Comparison of ENCODE assay signal across 10 cellular contexts in the genomic region with DNA sequence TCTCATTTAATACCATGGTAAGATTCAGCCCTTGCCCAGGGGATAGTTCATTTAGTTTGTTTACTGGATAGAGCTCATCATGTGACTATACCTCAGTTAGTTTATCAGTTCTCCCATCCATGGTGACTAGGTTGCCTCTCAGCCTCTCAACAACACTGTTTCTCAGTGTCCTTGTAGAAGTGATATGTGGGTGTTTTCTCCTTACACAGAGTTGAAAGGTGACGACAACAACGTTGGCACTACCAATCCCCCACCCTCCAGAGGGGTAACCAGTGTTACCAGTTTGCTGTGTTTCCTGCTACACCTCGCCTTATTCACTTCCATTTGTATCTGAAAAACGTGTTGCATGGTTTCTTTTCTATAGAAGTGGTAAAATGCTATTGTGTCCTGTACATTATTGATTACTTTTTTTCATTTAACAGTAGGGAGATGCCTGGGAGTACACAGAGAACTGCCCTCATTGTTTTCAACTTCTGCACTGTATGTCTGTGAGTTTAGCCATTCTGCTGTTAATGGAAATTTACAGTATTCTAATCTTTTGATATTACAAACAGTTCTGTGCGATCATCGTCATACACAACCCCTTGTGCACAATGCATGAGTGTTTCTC. TPM values are rescaled to one million over a fixed set of nuclear protein-coding genes. Genes with fewer than 3 reads are reported as not detected.
DNase-seq lines count a peak whose midpoint lies in the region; ATAC-seq and TF ChIP-seq lines count a peak whose summit lies in the region.
"Had no signal": no experiment of that assay in that cellular context is flagged by ENCODE, and none has a peak within 500 bp of the region (broad histone marks: within the 10 kb centered on the region; RNA-seq: fewer than 3 reads in every experiment).

No MANE protein-coding gene starts in this region.

- no peak for DNase-seq in Karpas-422
- DNase-seq in chondrocyte (ENCODE audit: low spot score), result no peak
- peak; percentile 43 for DNase-seq in medulla oblongata (ENCODE audit: extremely low spot score)
- DNase-seq in GDM1 (lab: John Stamatoyannopoulos, UW), result no peak
- DNase-seq in GM10266 (ENCODE audit: extremely low spot score), result no peak
- no peak for DNase-seq in SKM-1 (lab: John Stamatoyannopoulos, UW; ENCODE audit: unreplicated experiment)
- DNase-seq: activated naive CD8-positive, alpha-beta T cell treated with anti-CD3 and anti-CD28 coated beads, Interleukin-2, amount 10 ng/mL, durations not matched to agents 7 days and 5 days; DMS79 had no signal

- H3K9me3 Mint-ChIP-seq in chondrocyte (ENCODE audit: low read depth), result no peaks in the 10 kb centered on the region
- H3K9me3 Mint-ChIP-seq: activated naive CD8-positive, alpha-beta T cell treated with anti-CD3 and anti-CD28 coated beads, Interleukin-2, amount 10 ng/mL, durations not matched to agents 7 days and 5 days had no signal

- no peaks in the 10 kb centered on the region for H3K27me3 Mint-ChIP-seq in chondrocyte (ENCODE audit: low read depth)
- H3K27me3 Mint-ChIP-seq: activated naive CD8-positive, alpha-beta T cell treated with anti-CD3 and anti-CD28 coated beads, Interleukin-2, amount 10 ng/mL, durations not matched to agents 7 days and 5 days had no signal

- H3K4me2 ChIP-seq in Karpas-422 (ENCODE audit: low read depth, low read length, poor library complexity, severe bottlenecking), result no peak overlapping the region

- H3K36me3 ChIP-seq in ACC112 (ENCODE audit: insufficient read depth, low read length), result peaks cover 48% of the 10 kb centered on the region
- H3K36me3 ChIP-seq in Karpas-422 (ENCODE audit: insufficient read depth, low read length), result peaks cover 29% of the 10 kb centered on the region

- H3K4me3 Mint-ChIP-seq in chondrocyte (ENCODE audit: unreplicated experiment), result peak overlapping the region; percentile 35
- H3K4me3 Mint-ChIP-seq: activated naive CD8-positive, alpha-beta T cell treated with anti-CD3 and anti-CD28 coated beads, Interleukin-2, amount 10 ng/mL, durations not matched to agents 7 days and 5 days had no signal

- H3K79me2 ChIP-seq in ACC112 (ENCODE audit: control insufficient read depth, insufficient read depth, low read length, unreplicated experiment), result peaks cover 84% of the 10 kb centered on the region
- peaks cover 11% of the 10 kb centered on the region for H3K79me2 ChIP-seq in Karpas-422 (ENCODE audit: low read length)

- H3K4me1 ChIP-seq in ACC112 (ENCODE audit: control insufficient read depth, insufficient read depth, low read length, unreplicated experiment) (peaks cover 38% of the 10 kb centered on the region), Karpas-422 (ENCODE audit: low read length) (peaks cover 49% of the 10 kb centered on the region)

- H3K4me3 ChIP-seq in ACC112 (ENCODE audit: low read depth, low read length), result peak overlapping the region; percentile 44
- no peak overlapping the region for H3K4me3 ChIP-seq in Karpas-422 (ENCODE audit: low read length)

- H3K9me3 ChIP-seq in Karpas-422 (ENCODE audit: low read length), result no peaks in the 10 kb centered on the region

- no peaks in the 10 kb centered on the region for H4K20me1 ChIP-seq in Karpas-422 (ENCODE audit: insufficient read depth, low read depth, low read length)

- no peak for TF ChIP-seq CTCF in chondrocyte (IDR thresholded peaks at IDR 0.05)
- TF ChIP-seq CTCF in GM10266 (IDR thresholded peaks at IDR 0.05; ENCODE audit: control insufficient read depth, insufficient read depth, low read depth, missing control alignments), result no peak

- no peaks in the 10 kb centered on the region for H3K27me3 ChIP-seq in ACC112 (ENCODE audit: insufficient read depth, low read length)
- H3K27me3 ChIP-seq in Karpas-422 (ENCODE audit: low read length), result no peaks in the 10 kb centered on the region

- H3K9ac ChIP-seq in Karpas-422 (ENCODE audit: low read length), result no peak overlapping the region

- H2AFZ ChIP-seq in ACC112 (ENCODE audit: low read length, unreplicated experiment) (no peak overlapping the region), Karpas-422 (ENCODE audit: low read length) (no peak overlapping the region)

- H3K27ac ChIP-seq in ACC112 (ENCODE audit: low read depth, low read length), result peak overlapping the region; percentile 60
- peak overlapping the region; percentile 21; the same call in 1 of the 2 replicates for H3K27ac ChIP-seq in Karpas-422 (ENCODE audit: low read length)

- H3K9me2 ChIP-seq in Karpas-422 (replicated peaks; ENCODE audit: insufficient read depth, low read length), result no peaks in the 10 kb centered on the region

- H3K27ac Mint-ChIP-seq in chondrocyte (ENCODE audit: unreplicated experiment), result peak overlapping the region; percentile 75
- H3K27ac Mint-ChIP-seq: activated naive CD8-positive, alpha-beta T cell treated with anti-CD3 and anti-CD28 coated beads, Interleukin-2, amount 10 ng/mL, durations not matched to agents 7 days and 5 days had no signal

- no peak for ATAC-seq in GM18867 (IDR thresholded peaks at IDR 0.05; ENCODE audit: unreplicated experiment)

- peaks cover 87% of the 10 kb centered on the region for H3K4me1 Mint-ChIP-seq in chondrocyte (ENCODE audit: low read depth)

- H3K36me3 Mint-ChIP-seq in chondrocyte (ENCODE audit: low read depth), result peaks cover 31% of the 10 kb centered on the region

RNA-seq across cellular contexts. Expression of gene NEAT1, which starts 11.6 kb away (rescaled TPM):
- 36.5 and 74.7 TPM in 2 replicates for total RNA-seq in Karpas-422 (2014; rRNA removed; shearing (Covaris generic); ENCODE audit: low replicate concordance)
- total RNA-seq in chondrocyte, result 333 to 440 TPM (median 377 TPM) in 3 replicates

RNA-seq across cellular contexts. Expression of gene FRMD8, which starts 47.7 kb away (rescaled TPM):
- total RNA-seq in Karpas-422 (2014; rRNA removed; shearing (Covaris generic); ENCODE audit: low replicate concordance), result 48.5 and 102 TPM in 2 replicates
- total RNA-seq in chondrocyte, result 43.6 to 49.6 TPM (median 45.5 TPM) in 3 replicates

RNA-seq across cellular contexts. Expression of gene SLC25A45, which starts 51.7 kb away (rescaled TPM):
- 6.7 and 9.7 TPM in 2 replicates for total RNA-seq in Karpas-422 (2014; rRNA removed; shearing (Covaris generic); ENCODE audit: low replicate concordance)
- 11.7 to 14.4 TPM (median 13.1 TPM) in 3 replicates for total RNA-seq in chondrocyte
